Comparison of ENCODE assay signal across 18 cellular contexts in genomic region chr5:93665649-93666048, GRCh38.
DNase-seq lines count a peak whose midpoint lies in the region; ATAC-seq and TF ChIP-seq lines count a peak whose summit lies in the region.
"Had no signal": no experiment of that assay in that cellular context is flagged by ENCODE, and none has a peak within 500 bp of the region (broad histone marks: within the 10 kb centered on the region; RNA-seq: fewer than 3 reads in every experiment).

No MANE protein-coding gene starts in this region.

- ATAC-seq in GM23338: peak; percentile 41; the same call in 1 of the 3 replicates
- no peak for ATAC-seq in HG02642 (IDR thresholded peaks at IDR 0.05; ENCODE audit: poor library complexity, unreplicated experiment)

- H3K4me2 ChIP-seq in GM23338: no peak overlapping the region

- no peaks in the 10 kb centered on the region for H3K9me2 ChIP-seq in GM23338 (ENCODE audit: insufficient read depth)

- H3K4me3 Mint-ChIP-seq in GM23338: no peak overlapping the region
- no peak overlapping the region for H3K4me3 Mint-ChIP-seq in activated T-cell treated with anti-CD3 and anti-CD28 coated beads, Interleukin-2, amount 50 U/mL, for 24 hours
- H3K4me3 Mint-ChIP-seq: B cell had no signal

- H3K9me3 ChIP-seq in neuron (ENCODE audit: low read length): no peaks in the 10 kb centered on the region
- H3K9me3 ChIP-seq: Peyer's patch had no signal

- H3K36me3 Mint-ChIP-seq in GM23338 (ENCODE audit: low read depth): no peaks in the 10 kb centered on the region
- H3K36me3 Mint-ChIP-seq in activated T-cell treated with anti-CD3 and anti-CD28 coated beads, Interleukin-2, amount 50 U/mL, for 24 hours (ENCODE audit: low read depth): no peaks in the 10 kb centered on the region

- H3K36me3 ChIP-seq in GM23338 (ENCODE audit: insufficient read depth) (no peaks in the 10 kb centered on the region), neuron (ENCODE audit: insufficient read depth, low read length) (no peaks in the 10 kb centered on the region)
- H3K36me3 ChIP-seq: Peyer's patch had no signal

- no peak overlapping the region for H3K27ac Mint-ChIP-seq in GM23338
- no peak overlapping the region for H3K27ac Mint-ChIP-seq in activated T-cell treated with anti-CD3 and anti-CD28 coated beads, Interleukin-2, amount 50 U/mL, for 24 hours
- H3K27ac Mint-ChIP-seq: B cell; CD4-positive, CD25-positive, alpha-beta regulatory T cell had no signal

- DNase-seq in GM23338 (ENCODE audit: low spot score): peak; percentile 5
- DNase-seq in NCI-H146 (lab: John Stamatoyannopoulos, UW): peak; percentile 85
- DNase-seq in activated CD4-positive, alpha-beta T cell treated with anti-CD3 and anti-CD28 coated beads, Interleukin-2, amount 50 U/mL, for 4 hours: no peak
- no peak for DNase-seq in activated T-cell treated with anti-CD3 and anti-CD28 coated beads, Interleukin-2, amount 50 U/mL, for 24 hours
- DNase-seq: Calu3; CD4-positive, CD25-positive, alpha-beta regulatory T cell; DMS79 treated with DMSO at 0.1 percent for 48 hours; HCEC 1CT; NCI-H1436 treated with DMSO at 0.1 percent for 48 hours; NCI-H446 treated with DMSO at 0.1 percent for 48 hours; Peyer's patch; Right ventricle myocardium superior; T-helper 1 cell had no signal

- peaks cover 10% of the 10 kb centered on the region for H3K4me1 Mint-ChIP-seq in GM23338
- H3K4me1 Mint-ChIP-seq in activated T-cell treated with anti-CD3 and anti-CD28 coated beads, Interleukin-2, amount 50 U/mL, for 24 hours (ENCODE audit: low read depth): no peaks in the 10 kb centered on the region
- H3K4me1 Mint-ChIP-seq: B cell had no signal

- no peaks in the 10 kb centered on the region for H3K79me2 ChIP-seq in GM23338 (replicated peaks; ENCODE audit: insufficient read depth)

- no peaks in the 10 kb centered on the region for H3K9me3 Mint-ChIP-seq in GM23338
- H3K9me3 Mint-ChIP-seq in activated T-cell treated with anti-CD3 and anti-CD28 coated beads, Interleukin-2, amount 50 U/mL, for 24 hours: no peaks in the 10 kb centered on the region
- H3K9me3 Mint-ChIP-seq: CD4-positive, CD25-positive, alpha-beta regulatory T cell had no signal

- H3K4me3 ChIP-seq in GM23338: no peak overlapping the region
- H3K4me3 ChIP-seq in neuron (ENCODE audit: low read length): peak overlapping the region; percentile 39
- H3K4me3 ChIP-seq: Peyer's patch, SK-N-MC had no signal

- H2AFZ ChIP-seq in GM23338 (no peak overlapping the region), neuron (ENCODE audit: low read depth, low read length) (peak overlapping the region; percentile 90)

- H3K4me1 ChIP-seq in GM23338 (ENCODE audit: insufficient read depth) (peaks cover 8% of the 10 kb centered on the region), neuron (ENCODE audit: insufficient read depth, low read length) (peaks cover 22% of the 10 kb centered on the region)
- H3K4me1 ChIP-seq: Peyer's patch had no signal

- H3K27ac ChIP-seq in GM23338 (ENCODE audit: low read depth): no peak overlapping the region
- H3K27ac ChIP-seq in VCaP: peak overlapping the region; percentile 70
- H3K27ac ChIP-seq: Peyer's patch, SK-N-MC had no signal

- TF ChIP-seq CTCF in GM23338 (conservative IDR thresholded peaks at IDR 0.05; ENCODE audit: low read depth in 2 of 2) (no peak), VCaP (conservative IDR thresholded peaks at IDR 0.05) (no peak)

- H3K27me3 Mint-ChIP-seq in GM23338 (ENCODE audit: insufficient read depth, low read depth, poor library complexity): peaks cover 2% of the 10 kb centered on the region
- H3K27me3 Mint-ChIP-seq in activated T-cell treated with anti-CD3 and anti-CD28 coated beads, Interleukin-2, amount 50 U/mL, for 24 hours: no peaks in the 10 kb centered on the region
- H3K27me3 Mint-ChIP-seq: B cell; CD4-positive, CD25-positive, alpha-beta regulatory T cell had no signal

- no peaks in the 10 kb centered on the region for H4K20me1 ChIP-seq in GM23338 (replicated peaks; ENCODE audit: insufficient read depth)

- H3K27me3 ChIP-seq in GM23338 (ENCODE audit: insufficient read depth): no peaks in the 10 kb centered on the region
- no peaks in the 10 kb centered on the region for H3K27me3 ChIP-seq in neuron (ENCODE audit: insufficient read depth, low read length)
- H3K27me3 ChIP-seq: Peyer's patch had no signal

- no peaks in the 10 kb centered on the region for H3F3A ChIP-seq in GM23338 (replicated peaks; ENCODE audit: low read depth)

TF ChIP-seq in GM23338, 12 proteins besides CTCF, POLR2A, EP300 and RAD21 (continues in another document):
- TF ChIP-seq NANOG (IDR thresholded peaks at IDR 0.05; ENCODE audit: borderline replicate concordance) (no peak), EZH2 (IDR thresholded peaks at IDR 0.05; ENCODE audit: low read depth, unreplicated experiment) (no peak), JUNB (IDR thresholded peaks at IDR 0.05; ENCODE audit: unreplicated experiment) (no peak), POLR2AphosphoS5 (IDR thresholded peaks at IDR 0.05; ENCODE audit: low read depth) (no peak), CREB1 (CRISPR knock-in tag; IDR thresholded peaks at IDR 0.05; ENCODE audit: low read depth) (no peak)
- TF ChIP-seq, protein P1, sequence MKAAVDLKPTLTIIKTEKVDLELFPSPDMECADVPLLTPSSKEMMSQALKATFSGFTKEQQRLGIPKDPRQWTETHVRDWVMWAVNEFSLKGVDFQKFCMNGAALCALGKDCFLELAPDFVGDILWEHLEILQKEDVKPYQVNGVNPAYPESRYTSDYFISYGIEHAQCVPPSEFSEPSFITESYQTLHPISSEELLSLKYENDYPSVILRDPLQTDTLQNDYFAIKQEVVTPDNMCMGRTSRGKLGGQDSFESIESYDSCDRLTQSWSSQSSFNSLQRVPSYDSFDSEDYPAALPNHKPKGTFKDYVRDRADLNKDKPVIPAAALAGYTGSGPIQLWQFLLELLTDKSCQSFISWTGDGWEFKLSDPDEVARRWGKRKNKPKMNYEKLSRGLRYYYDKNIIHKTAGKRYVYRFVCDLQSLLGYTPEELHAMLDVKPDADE (IDR thresholded peaks at IDR 0.05): no peak
- TF ChIP-seq, protein P2, sequence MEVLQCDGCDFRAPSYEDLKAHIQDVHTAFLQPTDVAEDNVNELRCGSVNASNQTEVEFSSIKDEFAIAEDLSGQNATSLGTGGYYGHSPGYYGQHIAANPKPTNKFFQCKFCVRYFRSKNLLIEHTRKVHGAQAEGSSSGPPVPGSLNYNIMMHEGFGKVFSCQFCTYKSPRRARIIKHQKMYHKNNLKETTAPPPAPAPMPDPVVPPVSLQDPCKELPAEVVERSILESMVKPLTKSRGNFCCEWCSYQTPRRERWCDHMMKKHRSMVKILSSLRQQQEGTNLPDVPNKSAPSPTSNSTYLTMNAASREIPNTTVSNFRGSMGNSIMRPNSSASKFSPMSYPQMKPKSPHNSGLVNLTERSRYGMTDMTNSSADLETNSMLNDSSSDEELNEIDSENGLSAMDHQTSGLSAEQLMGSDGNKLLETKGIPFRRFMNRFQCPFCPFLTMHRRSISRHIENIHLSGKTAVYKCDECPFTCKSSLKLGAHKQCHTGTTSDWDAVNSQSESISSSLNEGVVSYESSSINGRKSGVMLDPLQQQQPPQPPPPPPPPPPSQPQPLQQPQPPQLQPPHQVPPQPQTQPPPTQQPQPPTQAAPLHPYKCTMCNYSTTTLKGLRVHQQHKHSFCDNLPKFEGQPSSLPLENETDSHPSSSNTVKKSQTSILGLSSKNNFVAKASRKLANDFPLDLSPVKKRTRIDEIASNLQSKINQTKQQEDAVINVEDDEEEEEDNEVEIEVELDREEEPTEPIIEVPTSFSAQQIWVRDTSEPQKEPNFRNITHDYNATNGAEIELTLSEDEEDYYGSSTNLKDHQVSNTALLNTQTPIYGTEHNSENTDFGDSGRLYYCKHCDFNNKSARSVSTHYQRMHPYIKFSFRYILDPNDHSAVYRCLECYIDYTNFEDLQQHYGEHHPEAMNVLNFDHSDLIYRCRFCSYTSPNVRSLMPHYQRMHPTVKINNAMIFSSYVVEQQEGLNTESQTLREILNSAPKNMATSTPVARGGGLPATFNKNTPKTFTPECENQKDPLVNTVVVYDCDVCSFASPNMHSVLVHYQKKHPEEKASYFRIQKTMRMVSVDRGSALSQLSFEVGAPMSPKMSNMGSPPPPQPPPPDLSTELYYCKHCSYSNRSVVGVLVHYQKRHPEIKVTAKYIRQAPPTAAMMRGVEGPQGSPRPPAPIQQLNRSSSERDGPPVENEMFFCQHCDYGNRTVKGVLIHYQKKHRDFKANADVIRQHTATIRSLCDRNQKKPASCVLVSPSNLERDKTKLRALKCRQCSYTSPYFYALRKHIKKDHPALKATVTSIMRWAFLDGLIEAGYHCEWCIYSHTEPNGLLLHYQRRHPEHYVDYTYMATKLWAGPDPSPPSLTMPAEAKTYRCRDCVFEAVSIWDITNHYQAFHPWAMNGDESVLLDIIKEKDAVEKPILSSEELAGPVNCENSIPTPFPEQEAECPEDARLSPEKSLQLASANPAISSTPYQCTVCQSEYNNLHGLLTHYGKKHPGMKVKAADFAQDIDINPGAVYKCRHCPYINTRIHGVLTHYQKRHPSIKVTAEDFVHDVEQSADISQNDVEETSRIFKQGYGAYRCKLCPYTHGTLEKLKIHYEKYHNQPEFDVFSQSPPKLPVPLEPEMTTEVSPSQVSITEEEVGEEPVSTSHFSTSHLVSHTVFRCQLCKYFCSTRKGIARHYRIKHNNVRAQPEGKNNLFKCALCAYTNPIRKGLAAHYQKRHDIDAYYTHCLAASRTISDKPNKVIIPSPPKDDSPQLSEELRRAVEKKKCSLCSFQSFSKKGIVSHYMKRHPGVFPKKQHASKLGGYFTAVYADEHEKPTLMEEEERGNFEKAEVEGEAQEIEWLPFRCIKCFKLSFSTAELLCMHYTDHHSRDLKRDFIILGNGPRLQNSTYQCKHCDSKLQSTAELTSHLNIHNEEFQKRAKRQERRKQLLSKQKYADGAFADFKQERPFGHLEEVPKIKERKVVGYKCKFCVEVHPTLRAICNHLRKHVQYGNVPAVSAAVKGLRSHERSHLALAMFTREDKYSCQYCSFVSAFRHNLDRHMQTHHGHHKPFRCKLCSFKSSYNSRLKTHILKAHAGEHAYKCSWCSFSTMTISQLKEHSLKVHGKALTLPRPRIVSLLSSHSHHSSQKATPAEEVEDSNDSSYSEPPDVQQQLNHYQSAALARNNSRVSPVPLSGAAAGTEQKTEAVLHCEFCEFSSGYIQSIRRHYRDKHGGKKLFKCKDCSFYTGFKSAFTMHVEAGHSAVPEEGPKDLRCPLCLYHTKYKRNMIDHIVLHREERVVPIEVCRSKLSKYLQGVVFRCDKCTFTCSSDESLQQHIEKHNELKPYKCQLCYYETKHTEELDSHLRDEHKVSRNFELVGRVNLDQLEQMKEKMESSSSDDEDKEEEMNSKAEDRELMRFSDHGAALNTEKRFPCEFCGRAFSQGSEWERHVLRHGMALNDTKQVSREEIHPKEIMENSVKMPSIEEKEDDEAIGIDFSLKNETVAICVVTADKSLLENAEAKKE (CRISPR knock-in tag; IDR thresholded peaks at IDR 0.05): no peak

Comparison
In these comparisons a context has a peak if more than half of its experiments do, and no peak if none do; other contexts are left out.
1. DNase-seq: peak in GM23338 (single experiment) and NCI-H146 (single experiment); none in activated CD4-positive, alpha-beta T cell treated with anti-CD3 and anti-CD28 coated beads, Interleukin-2, amount 50 U/mL, for 4 hours (0 of 2) and activated T-cell treated with anti-CD3 and anti-CD28 coated beads, Interleukin-2, amount 50 U/mL, for 24 hours (single experiment).